In genomic region chr13:22187329-22187728, GRCh38 we compare ENCODE assay signal across 26 cellular contexts.
"Had no signal": no experiment of that assay in that cellular context is flagged by ENCODE, and none has a peak within 500 bp of the region (broad histone marks: within the 10 kb centered on the region; RNA-seq: fewer than 3 reads in every experiment).

No MANE protein-coding gene starts in this region.

- H3K4me1 Mint-ChIP-seq: neural progenitor cell, T-helper 17 cell had no signal

- H3K36me3 Mint-ChIP-seq: activated naive CD8-positive, alpha-beta T cell; naive thymus-derived CD8-positive, alpha-beta T cell; neural progenitor cell had no signal

- H3K9me3 ChIP-seq: colonic mucosa, gastroesophageal sphincter, spleen, thoracic aorta had no signal

- DNase-seq: activated CD4-positive, alpha-beta T cell treated with anti-CD3 and anti-CD28 coated beads for 48 hours; activated CD4-positive, alpha-beta T cell treated with anti-CD3 and anti-CD28 coated beads, Interleukin-2, amount 50 U/mL, for 48 hours; activated CD8-positive, alpha-beta memory T cell treated with anti-CD3 and anti-CD28 coated beads for 24 hours; activated effector memory CD4-positive, alpha-beta T cell treated with Interleukin-2 at 50 U/mL for 16 hours; activated naive CD4-positive, alpha-beta T cell treated with Interleukin-2 at 50 U/mL for 16 hours; anterior cingulate cortex; colonic mucosa; effector memory CD4-positive, alpha-beta T cell; erythroblast; left colon; mammary epithelial cell; naive thymus-derived CD8-positive, alpha-beta T cell; occipital lobe; right cardiac atrium; spleen; stimulated activated naive CD4-positive, alpha-beta T cell treated with Interleukin-2 at 50 U/mL for 16 hours; T-helper 17 cell; T1000; trophoblast cell; WERI-Rb-1 had no signal

- H3K27me3 ChIP-seq: colonic mucosa, gastroesophageal sphincter, neural progenitor cell, spleen had no signal

- H3K4me3 ChIP-seq: colonic mucosa, gastroesophageal sphincter, neural progenitor cell, spleen, thoracic aorta had no signal

- H3K27ac ChIP-seq: colonic mucosa, gastroesophageal sphincter, neural progenitor cell, parathyroid adenoma, spleen, thoracic aorta, WERI-Rb-1 had no signal

- ATAC-seq: activated CD4-positive, CD25-positive, alpha-beta regulatory T cell treated with anti-CD3 and anti-CD28 coated beads, Interleukin-2, amount 50 U/mL, for 24 hours; gastroesophageal sphincter; left colon; naive thymus-derived CD8-positive, alpha-beta T cell; right cardiac atrium; T-helper 17 cell had no signal

- H3K36me3 ChIP-seq: colonic mucosa, gastroesophageal sphincter, neural progenitor cell, spleen, thoracic aorta, WERI-Rb-1 had no signal

- H3K4me1 ChIP-seq: colonic mucosa, gastroesophageal sphincter, neural progenitor cell, parathyroid adenoma, spleen had no signal

- H3K4me3 Mint-ChIP-seq: activated naive CD8-positive, alpha-beta T cell; naive thymus-derived CD8-positive, alpha-beta T cell; neural progenitor cell; T-helper 17 cell had no signal

- H3K27ac Mint-ChIP-seq: activated naive CD8-positive, alpha-beta T cell; neural progenitor cell; T-helper 17 cell had no signal
